Comparison of ENCODE assay signal across 1 cellular context in genomic region chr12:50084775-50085614, GRCh38.
TF ChIP-seq lines count a peak whose summit lies in the region.

Gene SMARCD1, plus strand, starts transcription at chr12:50085342. Its CDS starts 28 bp downstream, at chr12:50085370.

TF ChIP-seq in SK-N-SH, 30 proteins besides CTCF, POLR2A, EP300 and RAD21 (continued from another document):
- TF ChIP-seq GABPA (IDR thresholded peaks at IDR 0.05; ENCODE audit: low read depth) (peak; percentile 73), MXI1 (IDR thresholded peaks at IDR 0.05; ENCODE audit: low read depth, low read length) (peak; percentile 59; the same call in 1 of the 2 replicates), REST (IDR thresholded peaks at IDR 0.05; ENCODE audit: low read depth, low read length) (no peak), TAF1 (IDR thresholded peaks at IDR 0.05; ENCODE audit: borderline replicate concordance, low read depth, low read length) (peak; percentile 65; the same call in 1 of the 2 replicates), NFIC (IDR thresholded peaks at IDR 0.05; ENCODE audit: borderline replicate concordance) (peak; percentile 5; the same call in 1 of the 2 replicates), MAX (IDR thresholded peaks at IDR 0.05; ENCODE audit: low read depth) (peak; percentile 78), SMC3 (IDR thresholded peaks at IDR 0.05; ENCODE audit: low read depth, low read length) (peak; percentile 22; the same call in 1 of the 2 replicates), NRF1 (IDR thresholded peaks at IDR 0.05; ENCODE audit: low read depth, low read length) (no peak), EZH2phosphoT487 (IDR thresholded peaks at IDR 0.05; ENCODE audit: borderline replicate concordance, low read depth) (no peak), USF2 (IDR thresholded peaks at IDR 0.05; ENCODE audit: borderline replicate concordance, low read depth, low read length) (no peak), ZBTB33 (IDR thresholded peaks at IDR 0.05; ENCODE audit: borderline replicate concordance, low read depth) (no peak), PBX3 (IDR thresholded peaks at IDR 0.05) (no peak), TEAD4 (IDR thresholded peaks at IDR 0.05; ENCODE audit: borderline replicate concordance, insufficient read depth) (no peak), FOXJ3 (CRISPR knock-in tag; IDR thresholded peaks at IDR 0.05) (no peak)
